In the genomic region with DNA sequence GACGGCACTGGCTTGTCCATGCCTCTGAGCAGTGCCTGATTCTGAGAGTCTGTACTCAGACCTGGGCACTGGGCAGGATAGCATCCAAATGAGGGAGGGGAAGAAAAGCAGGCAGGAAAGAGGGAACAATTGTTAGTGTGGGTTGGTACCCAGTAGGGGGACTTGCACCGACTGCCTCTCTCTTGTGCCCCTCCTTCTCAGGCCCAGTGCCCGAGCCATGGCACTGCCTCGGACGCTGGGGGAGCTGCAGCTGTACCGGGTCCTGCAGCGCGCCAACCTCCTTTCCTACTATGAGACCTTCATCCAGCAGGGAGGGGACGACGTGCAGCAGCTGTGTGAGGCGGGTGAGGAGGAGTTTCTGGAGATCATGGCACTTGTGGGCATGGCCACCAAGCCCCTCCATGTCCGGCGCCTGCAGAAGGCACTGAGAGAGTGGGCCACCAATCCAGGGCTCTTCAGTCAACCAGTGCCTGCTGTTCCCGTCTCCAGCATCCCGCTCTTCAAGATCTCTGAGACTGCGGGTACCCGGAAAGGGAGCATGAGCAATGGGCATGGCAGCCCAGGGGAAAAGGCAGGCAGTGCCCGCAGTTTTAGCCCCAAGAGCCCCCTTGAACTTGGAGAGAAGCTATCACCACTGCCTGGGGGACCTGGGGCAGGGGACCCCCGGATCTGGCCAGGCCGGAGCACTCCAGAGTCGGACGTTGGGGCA, we compare ENCODE assay signal across 6 cellular contexts. TPM values are rescaled to one million over a fixed set of nuclear protein-coding genes. Genes with fewer than 3 reads are reported as not detected.
DNase-seq lines count a peak whose midpoint lies in the region; ATAC-seq and TF ChIP-seq lines count a peak whose summit lies in the region.

No MANE protein-coding gene starts in this region.

- H4K20me1 ChIP-seq in H9 (ENCODE audit: control insufficient read depth, insufficient read depth, insufficient read length) = no peaks in the 10 kb centered on the region

- H3K18ac ChIP-seq in H9 (ENCODE audit: insufficient read length, low read depth, low read length) = no peak overlapping the region

- H3T11ph ChIP-seq in H9 (ENCODE audit: low read length) = no peak overlapping the region

- no peak overlapping the region for H2BK5ac ChIP-seq in H9 (ENCODE audit: insufficient read length, low read length)

- no peak for ATAC-seq in HG02798 (IDR thresholded peaks at IDR 0.05; ENCODE audit: poor library complexity, unreplicated experiment)

- H3K4me2 ChIP-seq in H9 (ENCODE audit: insufficient read depth, insufficient read length, low read length) (no peak overlapping the region), parathyroid adenoma (ENCODE audit: low read length) (peak overlapping the region; percentile 62)

- WGBS in H9 (ENCODE audit: extremely low coverage, insufficient read length, low lambda C conversion rate) = no CpG with 5 or more reads among the region's 22 CpGs

- H3K4me1 Mint-ChIP-seq in H9 = peaks cover 54 to 61% of the 10 kb centered on the region in 2 experiments

- no peak overlapping the region for H2BK15ac ChIP-seq in H9 (ENCODE audit: low read depth, low read length)

- H3K56ac ChIP-seq in H9 (ENCODE audit: insufficient read length, low read depth, low read length) = no peak overlapping the region

- H2BK120ac ChIP-seq in H9 (ENCODE audit: low read depth, low read length, poor library complexity, severe bottlenecking) = no peak overlapping the region

- H3K9me3 Mint-ChIP-seq in H9 = no peaks in the 10 kb centered on the region

- H3K4me1 ChIP-seq in H9 (ENCODE audit: insufficient read depth, low read length) = no peaks in the 10 kb centered on the region; the same call in 1 of the 2 replicates
- H3K4me1 ChIP-seq in parathyroid adenoma = peaks cover 29% of the 10 kb centered on the region

- DNase-seq in H9 (no peak), cerebellar cortex (ENCODE audit: low spot score) (peak; percentile 40), DMS 273 (lab: John Stamatoyannopoulos, UW; ENCODE audit: unreplicated experiment) (no peak), dermis blood vessel endothelial cell (no peak)

- no peak overlapping the region for H2BK20ac ChIP-seq in H9 (ENCODE audit: low read depth, low read length, poor library complexity, severe bottlenecking)

- H3K27me3 ChIP-seq in H9 (ENCODE audit: insufficient read depth, low read length) = no peaks in the 10 kb centered on the region
- no peaks in the 10 kb centered on the region for H3K27me3 ChIP-seq in parathyroid adenoma (ENCODE audit: control insufficient read depth, insufficient read depth, low read length)

- H4K8ac ChIP-seq in H9 (replicated peaks; ENCODE audit: insufficient read length, low read depth, low read length) = no peak overlapping the region

- H3K27ac ChIP-seq in H9 (ENCODE audit: insufficient read length, low read depth, low read length) = no peak overlapping the region
- H3K27ac ChIP-seq in parathyroid adenoma = peak overlapping the region; percentile 93

- H3K27ac Mint-ChIP-seq in H9 = no peak overlapping the region

- no peak overlapping the region for H3K4ac ChIP-seq in H9 (ENCODE audit: low read depth, low read length)

- H3K9me3 ChIP-seq in H9 (ENCODE audit: control insufficient read depth, low read depth, low read length) (no peaks in the 10 kb centered on the region), parathyroid adenoma (ENCODE audit: control insufficient read depth, low read length) (no peaks in the 10 kb centered on the region)

- no peak overlapping the region for H4K5ac ChIP-seq in H9 (ENCODE audit: insufficient read length, low read depth, low read length)

- H3K23ac ChIP-seq in H9 (ENCODE audit: insufficient read length, low read depth, low read length) = no peak overlapping the region

- TF ChIP-seq CTCF in H9 (conservative IDR thresholded peaks at IDR 0.05) (no peak), parathyroid adenoma (IDR thresholded peaks at IDR 0.05) (no peak)

- no peak overlapping the region for H2AK5ac ChIP-seq in H9 (ENCODE audit: insufficient read length, low read length)

- no peak overlapping the region for H3K14ac ChIP-seq in H9 (ENCODE audit: insufficient read depth, low read length)

- H3K23me2 ChIP-seq in H9 (ENCODE audit: insufficient read length, low read depth, low read length, poor library complexity, severe bottlenecking) = peaks cover 8% of the 10 kb centered on the region

- no peaks in the 10 kb centered on the region for H3K36me3 ChIP-seq in parathyroid adenoma (ENCODE audit: control insufficient read depth, insufficient read depth, low read length)

- H3K27me3 Mint-ChIP-seq in H9 (ENCODE audit: low read depth) = no peaks in the 10 kb centered on the region

- H2AFZ ChIP-seq in H9 (ENCODE audit: low read length) (no peak overlapping the region), parathyroid adenoma (no peak overlapping the region)

- H4K91ac ChIP-seq in H9 (ENCODE audit: insufficient read length, low read depth, low read length) = no peak overlapping the region

- peak overlapping the region; percentile 89 to 93 for H3K4me3 Mint-ChIP-seq in H9

- no peak overlapping the region for H3K4me3 ChIP-seq in parathyroid adenoma (ENCODE audit: low read depth, low read length)

- H2BK12ac ChIP-seq in H9 (ENCODE audit: insufficient read length, low read depth, low read length) = no peak overlapping the region

- H3K79me2 ChIP-seq in H9 (ENCODE audit: insufficient read depth, low read length) (no peaks in the 10 kb centered on the region; the same call in 1 of the 2 replicates), parathyroid adenoma (peaks cover 16% of the 10 kb centered on the region)

- H3K9ac ChIP-seq in H9 (ENCODE audit: extremely low read depth, insufficient read length, low read length) = no peak overlapping the region
- no peak overlapping the region for H3K9ac ChIP-seq in parathyroid adenoma

- no peaks in the 10 kb centered on the region for H3K79me1 ChIP-seq in H9 (ENCODE audit: insufficient read depth, low read depth, low read length, poor library complexity, severe bottlenecking)

- H3K36me3 Mint-ChIP-seq in H9 (ENCODE audit: insufficient read depth in 1 of 3, low read depth in 3 of 3) = peaks cover 13 to 59% (median 45%) of the 10 kb centered on the region in 3 experiments

RNA-seq across cellular contexts. Expression of a gene that starts 2.2 kb away (rescaled TPM):
- total RNA-seq in H9 (2021) = 67.8 and 68.1 TPM in 2 replicates
- total RNA-seq in dermis blood vessel endothelial cell = 9.6 and 26.9 TPM in 2 replicates

RNA-seq across cellular contexts. Expression of a gene that starts 12.5 kb away (rescaled TPM):
- total RNA-seq in H9 (2021) (50.1 and 53.0 TPM in 2 replicates), dermis blood vessel endothelial cell (7.8 and 10.7 TPM in 2 replicates)

RNA-seq across cellular contexts. Expression of a gene that starts 20.1 kb away (rescaled TPM):
- total RNA-seq in H9 (2021) = 42.9 and 44.4 TPM in 2 replicates
- total RNA-seq in dermis blood vessel endothelial cell = 39.6 and 40.5 TPM in 2 replicates

RNA-seq across cellular contexts. Expression of a gene that starts 37.2 kb away (rescaled TPM):
- total RNA-seq in H9 (2021) = 98.4 and 115 TPM in 2 replicates
- total RNA-seq in dermis blood vessel endothelial cell = 1.7 and 3.2 TPM in 2 replicates

RNA-seq across cellular contexts. Expression of a gene that starts 41.1 kb away (rescaled TPM):
- total RNA-seq in H9 (2021) = 0.26 TPM in 1 of 2 replicates, not detected in the other
- total RNA-seq in dermis blood vessel endothelial cell = not detected in 2 replicates
